Comparison of ENCODE assay signal across 8 cellular contexts in genomic region chr1:65148178-65148547, GRCh38. TPM values are rescaled to one million over a fixed set of nuclear protein-coding genes. Genes with fewer than 3 reads are reported as not detected.
DNase-seq lines count a peak whose midpoint lies in the region; ATAC-seq, FAIRE-seq and TF ChIP-seq lines count a peak whose summit lies in the region.
"Not testable (repeated sequence)": the region's sequence is repeated elsewhere in the genome, so short reads cannot be mapped to it uniquely, and the experiment has no call there.

Gene AK4, plus strand, starts transcription at chr1:65148203. Its CDS starts 205 bp downstream, at chr1:65148408.

- not testable (repeated sequence) for TF ChIP-seq POLR2A in A549 (IDR thresholded peaks at IDR 0.05; ENCODE audit: low read length); prostate gland (IDR thresholded peaks at IDR 0.05)

- H3K27ac Mint-ChIP-seq in activated T-cell treated with anti-CD3 and anti-CD28 coated beads, Interleukin-2, amount 50 U/mL, for 24 hours, result peak within 1 kb of the TSS; percentile 79
- H3K27ac Mint-ChIP-seq in endodermal cell, result peak within 1 kb of the TSS; percentile 95

- TF ChIP-seq CTCF in A549 (IDR thresholded peaks at IDR 0.05); LNCaP clone FGC (IDR thresholded peaks at IDR 0.05; ENCODE audit: control insufficient read depth, extremely low read depth, insufficient read depth); endodermal cell (conservative IDR thresholded peaks at IDR 0.05); prostate gland (IDR thresholded peaks at IDR 0.05): not testable (repeated sequence)

- H3K4me1 Mint-ChIP-seq in activated T-cell treated with anti-CD3 and anti-CD28 coated beads, Interleukin-2, amount 50 U/mL, for 24 hours (ENCODE audit: low read depth), result peaks cover 18% of the 10 kb centered on the region
- peaks cover 41% of the 10 kb centered on the region for H3K4me1 Mint-ChIP-seq in endodermal cell

- intact Hi-C loops in prostate gland (cut with DNase I), result loop anchor here (2.0 to 5.0 kb wide), 2 partner anchors 59 to 81 kb away; no protein-coding TSS in a partner anchor

- TF ChIP-seq EP300 in A549 (IDR thresholded peaks at IDR 0.05), result not testable (repeated sequence)

- H3K4me1 ChIP-seq in A549; endodermal cell (ENCODE audit: control insufficient read depth, insufficient read depth, low read length); prostate gland (replicated peaks): not testable (repeated sequence)

- H3K9me3 Mint-ChIP-seq in activated T-cell treated with anti-CD3 and anti-CD28 coated beads, Interleukin-2, amount 50 U/mL, for 24 hours; endodermal cell: not testable (repeated sequence)

- H3K4me3 Mint-ChIP-seq in activated T-cell treated with anti-CD3 and anti-CD28 coated beads, Interleukin-2, amount 50 U/mL, for 24 hours, result peak within 1 kb of the TSS; percentile 78
- H3K4me3 Mint-ChIP-seq in endodermal cell, result peak within 1 kb of the TSS; percentile 82

- not testable (repeated sequence) for H3K36me3 Mint-ChIP-seq in activated T-cell treated with anti-CD3 and anti-CD28 coated beads, Interleukin-2, amount 50 U/mL, for 24 hours (ENCODE audit: low read depth); endodermal cell (ENCODE audit: low read depth)

- H3K36me3 ChIP-seq in endodermal cell (ENCODE audit: control insufficient read depth, insufficient read depth, low read length); prostate gland: not testable (repeated sequence)

- POLR2A ChIA-PET in A549 (lab: Yijun Ruan, JAX), result not testable (repeated sequence)

- TF ChIP-seq RAD21 in A549 (conservative IDR thresholded peaks at IDR 0.05 in 1 of 2, IDR thresholded peaks at IDR 0.05 in 1 of 2), result not testable (repeated sequence)

- H3K4me3 ChIP-seq in A549 (peak within 1 kb of the TSS; percentile 95), LNCaP clone FGC (ENCODE audit: low read depth, low read length) (peak within 1 kb of the TSS; percentile 73), endodermal cell (ENCODE audit: low read length) (peak within 1 kb of the TSS; percentile 95), prostate gland (peak within 1 kb of the TSS; percentile 66 to 75)

- FAIRE-seq in A549 (lab: Jason Lieb, UNC), result not testable (repeated sequence)

- no CpG with 5 or more reads among the region's 33 CpGs for WGBS in A549 (ENCODE audit: missing lambda C conversion rate)
- whole genome bisulfite sequencing in endodermal cell (ENCODE audit: insufficient coverage in 1 of 2, insufficient read length in 1 of 2), 2 experiments, result 0% methylated on average over 14 of the region's 33 CpGs; no CpG with 5 or more reads in 1 of the 2 experiments
- 0% methylated on average over 8 of the region's 33 CpGs for WGBS in prostate gland

- not testable (repeated sequence) for DNase-seq in A549 (ENCODE audit: low read depth in 1 of 2, low spot score in 1 of 2); LNCaP clone FGC (ENCODE audit: low read depth); activated T-cell treated with anti-CD3 and anti-CD28 coated beads, Interleukin-2, amount 50 U/mL, for 24 hours; endodermal cell; left lobe of liver (ENCODE audit: low spot score); prostate gland (ENCODE audit: low spot score)

- CTCF ChIA-PET in A549 (lab: Yijun Ruan, JAX), result not testable (repeated sequence)

- not testable (repeated sequence) for H3K9me3 ChIP-seq in A549; endodermal cell (ENCODE audit: control insufficient read depth, low read length); prostate gland

- H3K4me2 ChIP-seq in A549, result peak within 1 kb of the TSS; percentile 95

- H3K27me3 ChIP-seq in endodermal cell (ENCODE audit: control insufficient read depth, insufficient read depth, low read length, poor library complexity, severe bottlenecking), result peaks cover 10% of the 10 kb centered on the region
- H3K27me3 ChIP-seq in prostate gland (replicated peaks; ENCODE audit: insufficient read depth), result not testable (repeated sequence)

- H3K27ac ChIP-seq in A549 (peak within 1 kb of the TSS; percentile 75 to 92), prostate gland (peak within 1 kb of the TSS; percentile 91 to 92)
- not testable (repeated sequence) for H3K27ac ChIP-seq in endodermal cell (ENCODE audit: low read depth, low read length)

- H3K27me3 Mint-ChIP-seq in activated T-cell treated with anti-CD3 and anti-CD28 coated beads, Interleukin-2, amount 50 U/mL, for 24 hours, result peaks cover 58% of the 10 kb centered on the region
- peaks cover 24% of the 10 kb centered on the region for H3K27me3 Mint-ChIP-seq in endodermal cell (ENCODE audit: insufficient read depth)

- H3K9ac ChIP-seq in endodermal cell (ENCODE audit: extremely low read depth, low read length, poor library complexity, severe bottlenecking), result peak within 1 kb of the TSS; percentile 58

- ATAC-seq in A549 (peak; percentile 14 to 80; a peak in 5 of 6 replicates), GM19035 (IDR thresholded peaks at IDR 0.05; ENCODE audit: unreplicated experiment) (peak; percentile 19), HG02840 (IDR thresholded peaks at IDR 0.05; ENCODE audit: low FRiP score, unreplicated experiment) (peak; percentile 10), left lobe of liver (peak; percentile 11)

RNA-seq across cellular contexts. Expression of gene AK4, which starts in this region (rescaled TPM):
- polyA plus RNA-seq in A549 (2011; rRNA removed) (25.9 and 32.6 TPM in 2 replicates), A549 (2017; fragmentation: RNase III; extraction: RNeasy Plus Mini Kit Qiagen cat#74134 plus additional on column Dnase treatment) (10.6 to 11.3 TPM (median 10.9 TPM) in 3 replicates)
- 5.4 and 9.0 TPM in 2 replicates for polyA plus RNA-seq in A549 (2012; cell fraction: cytosol; rRNA removed)
- polyA plus RNA-seq in A549 (2012; cell fraction: nucleus; rRNA removed), result 3.7 and 4.2 TPM in 2 replicates
- 15.5 and 17.1 TPM in 2 replicates for polyA minus RNA-seq in A549 (2011; rRNA and poly(A)+ RNA removed)
- total RNA-seq in endodermal cell (100 to 1,000 TPM; 118 to 139 TPM), left lobe of liver (153 TPM), prostate gland (10 to 100 TPM; 46.5 to 63.1 TPM)
- 30.0 TPM for polyA plus RNA-seq in endodermal cell (2013, experiment 1 of 2)
- polyA plus RNA-seq in endodermal cell (2013, experiment 2 of 2), result 25.2 TPM
